ENCODE assay signal across 26 cellular contexts in the genomic region with DNA sequence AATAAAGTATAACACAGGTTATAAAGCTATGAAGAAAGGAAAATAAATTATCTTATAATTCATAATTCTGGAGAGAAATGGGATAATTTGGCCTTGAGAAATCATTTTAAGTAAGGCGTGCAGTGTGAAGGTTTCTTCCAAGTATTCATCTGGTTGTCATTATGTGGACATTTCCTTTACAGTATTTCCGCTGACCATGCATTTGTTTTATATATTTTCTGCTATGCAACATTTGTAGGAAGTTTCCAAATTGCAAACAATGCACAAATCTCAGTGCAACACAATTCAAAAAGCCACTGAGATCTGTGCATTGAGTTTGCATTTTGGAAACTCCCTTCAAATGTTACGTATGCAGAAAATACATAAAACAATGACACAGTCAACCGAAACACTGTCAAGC. TPM values are rescaled to one million over a fixed set of nuclear protein-coding genes. Genes with fewer than 3 reads are reported as not detected.
"Had no signal": no experiment of that assay in that cellular context is flagged by ENCODE, and none has a peak within 500 bp of the region (broad histone marks: within the 10 kb centered on the region; RNA-seq: fewer than 3 reads in every experiment).

No MANE protein-coding gene starts in this region.

- H3K36me3 ChIP-seq: left lung, lower lobe of right lung, pancreas, prostate gland, sigmoid colon, suprapubic skin, thoracic aorta, upper lobe of right lung had no signal

- H3K4me3 ChIP-seq: left lung, lower lobe of right lung, pancreas, prostate gland, sigmoid colon, spleen, suprapubic skin, thoracic aorta, tibial artery, upper lobe of right lung had no signal

- H3K9me3 ChIP-seq: pancreas, prostate gland had no signal

- DNase-seq: islet precursor cell; kidney glomerular epithelial cell; left colon; left lung; lower lobe of right lung; mammary epithelial cell; mesenchymal stem cell; naive thymus-derived CD8-positive, alpha-beta T cell; nucleus accumbens; pancreas; retina; right cardiac atrium; sigmoid colon; small intestine; spleen; stimulated activated CD4-positive, alpha-beta T cell treated with anti-CD3 and anti-CD28 coated beads, Interleukin-4, amount 100 ng/mL, for 24 hours; stimulated activated naive CD4-positive, alpha-beta T cell; tibial artery; trophoblast cell; upper lobe of right lung had no signal

- H3K27ac ChIP-seq: left lung, lower lobe of right lung, pancreas, prostate gland, sigmoid colon, spleen, suprapubic skin, thoracic aorta, tibial artery, upper lobe of right lung had no signal

- H3K4me1 ChIP-seq: left lung, lower lobe of right lung, pancreas, prostate gland, sigmoid colon, spleen, suprapubic skin, upper lobe of right lung had no signal

- H3K27me3 ChIP-seq: left lung, pancreas, sigmoid colon, spleen, suprapubic skin, tibial artery, upper lobe of right lung had no signal

- FAIRE-seq: pancreas, small intestine, urothelium cell line had no signal

- ATAC-seq: left colon; left lung; lower lobe of right lung; naive thymus-derived CD8-positive, alpha-beta T cell; pancreas; right cardiac atrium; stimulated activated effector memory CD8-positive, alpha-beta T cell treated with anti-CD3 and anti-CD28 coated beads, Interleukin-12 subunit alpha, Interleukin-12 subunit beta, amount 100 ng/mL, for 72 hours; upper lobe of right lung had no signal

RNA-seq across cellular contexts. Expression of a gene that starts 52.9 kb away (rescaled TPM):
- total RNA-seq: lower lobe of right lung; naive thymus-derived CD8-positive, alpha-beta T cell; thoracic aorta; upper lobe of right lung had no signal
- polyA plus RNA-seq: liver; naive thymus-derived CD8-positive, alpha-beta T cell; pancreas had no signal
